In genomic region chr1:24968941-24969585, GRCh38 we compare ENCODE assay signal across 23 cellular contexts. TPM values are rescaled to one million over a fixed set of nuclear protein-coding genes. Genes with fewer than 3 reads are reported as not detected.
DNase-seq lines count a peak whose midpoint lies in the region; ATAC-seq and TF ChIP-seq lines count a peak whose summit lies in the region.
"Had no signal": no experiment of that assay in that cellular context is flagged by ENCODE, and none has a peak within 500 bp of the region (broad histone marks: within the 10 kb centered on the region; RNA-seq: fewer than 3 reads in every experiment).

No MANE protein-coding gene starts in this region.

- dilution Hi-C loops in mammary epithelial cell (cut with HindIII; ENCODE audit: low sequenced_read_pairs), result no loop called here

- peaks cover 9% of the 10 kb centered on the region for H3K36me3 Mint-ChIP-seq in activated CD4-positive, alpha-beta T cell treated with anti-CD3 and anti-CD28 coated beads for 36 hours (ENCODE audit: low read depth)
- H3K36me3 Mint-ChIP-seq: brain had no signal

- no peaks in the 10 kb centered on the region for H3K27me3 Mint-ChIP-seq in activated CD4-positive, alpha-beta T cell treated with anti-CD3 and anti-CD28 coated beads for 36 hours

- H3K4me2 ChIP-seq in mammary epithelial cell (ENCODE audit: insufficient read depth, low read depth, low read length), result no peak overlapping the region
- no peak overlapping the region for H3K4me2 ChIP-seq in osteoblast (ENCODE audit: insufficient read depth, low read length)

- H3K27ac ChIP-seq in mammary epithelial cell (ENCODE audit: insufficient read depth, low read depth, low read length) (no peak overlapping the region), osteoblast (ENCODE audit: low read depth, low read length) (no peak overlapping the region)
- H3K27ac ChIP-seq: coronary artery, gastroesophageal sphincter, left ventricle myocardium inferior had no signal

- H2AFZ ChIP-seq in mammary epithelial cell (ENCODE audit: low read depth, low read length), result no peak overlapping the region
- no peak overlapping the region for H2AFZ ChIP-seq in osteoblast (ENCODE audit: low read length)

- POLR2A ChIA-PET in activated CD4-positive, alpha-beta T cell treated with anti-CD3 and anti-CD28 coated beads for 36 hours (lab: Charles Lee), result no interaction called here

- CTCF ChIA-PET in activated CD4-positive, alpha-beta T cell treated with anti-CD3 and anti-CD28 coated beads for 36 hours (lab: Charles Lee), result interaction anchor here (0.7 kb wide), 1 partner anchor 108 kb away, joined by 3 read pairs; no protein-coding TSS in a partner anchor
- CTCF ChIA-PET in mammary epithelial cell (lab: Charles Lee; ENCODE audit: low non-redundant PET), result interaction anchor here (1.0 kb wide), 1 partner anchor 65 kb away, joined by 5 read pairs; no protein-coding TSS in a partner anchor

- H3K27me3 ChIP-seq in mammary epithelial cell (ENCODE audit: insufficient read depth, low read length) (no peaks in the 10 kb centered on the region), osteoblast (ENCODE audit: insufficient read depth, low read length) (no peaks in the 10 kb centered on the region)

- no peak for ATAC-seq in activated CD4-positive, alpha-beta T cell treated with anti-CD3 and anti-CD28 coated beads for 36 hours
- no peak for ATAC-seq in HG02840 (IDR thresholded peaks at IDR 0.05; ENCODE audit: low FRiP score, unreplicated experiment)
- ATAC-seq: gastroesophageal sphincter, HCT116, sciatic nerve had no signal

- H3K27ac Mint-ChIP-seq in activated CD4-positive, alpha-beta T cell treated with anti-CD3 and anti-CD28 coated beads for 36 hours, result peak overlapping the region; percentile 35

- H3K36me3 ChIP-seq in mammary epithelial cell (ENCODE audit: insufficient read depth, low read length) (no peaks in the 10 kb centered on the region), osteoblast (ENCODE audit: insufficient read depth, low read length) (no peaks in the 10 kb centered on the region)
- H3K36me3 ChIP-seq: gastroesophageal sphincter, left ventricle myocardium inferior had no signal

- H3K4me1 ChIP-seq in mammary epithelial cell (ENCODE audit: insufficient read depth, low read length), result peaks cover 14% of the 10 kb centered on the region
- peaks cover 42% of the 10 kb centered on the region for H3K4me1 ChIP-seq in osteoblast (ENCODE audit: insufficient read depth, low read length)
- H3K4me1 ChIP-seq: gastroesophageal sphincter, left ventricle myocardium inferior had no signal

- 50% methylated on average over 10 of the region's 14 CpGs for WGBS in mammary epithelial cell (ENCODE audit: low coverage, missing lambda C conversion rate)

- H3K79me2 ChIP-seq in mammary epithelial cell (ENCODE audit: insufficient read depth, low read length) (no peaks in the 10 kb centered on the region), osteoblast (ENCODE audit: insufficient read depth, low read length) (peaks cover 2% of the 10 kb centered on the region)

- H3K9ac ChIP-seq in mammary epithelial cell (ENCODE audit: insufficient read depth, low read length), result no peak overlapping the region

- no peak for DNase-seq in activated CD4-positive, alpha-beta T cell treated with anti-CD3 and anti-CD28 coated beads for 36 hours
- DNase-seq in activated CD4-positive, alpha-beta T cell treated with anti-CD3 and anti-CD28 coated beads for 4 hours, result no peak
- peak; percentile 36 for DNase-seq in M059J (ENCODE audit: low read depth)
- DNase-seq in mammary epithelial cell, result peak; percentile 14
- DNase-seq in osteoblast (ENCODE audit: insufficient read length, low spot score, missing footprints), result peak; percentile 77
- DNase-seq in D341Med (ENCODE audit: low spot score), result no peak
- DNase-seq in globus pallidus (ENCODE audit: low spot score), result no peak
- DNase-seq: activated naive CD4-positive, alpha-beta T cell treated with Interleukin-2 at 50 U/mL for 16 hours; C1 segment of cervical spinal cord; Karpas-422; left ventricle myocardium inferior; NCI-H1092 treated with DMSO at 0.1 percent for 48 hours; NCI-H2107; NCI-H510A treated with DMSO at 0.1 percent for 48 hours; Right ventricle myocardium superior; stimulated activated CD4-positive, alpha-beta T cell treated with anti-CD3 and anti-CD28 coated beads, Interleukin-1b, Interleukin-23, amount 100 ng/mL, for 48 hours had no signal

- H3K9me3 ChIP-seq in mammary epithelial cell (replicated peaks; ENCODE audit: insufficient read depth, low read length) (no peaks in the 10 kb centered on the region), osteoblast (ENCODE audit: low read depth, low read length) (no peaks in the 10 kb centered on the region)

- TF ChIP-seq CTCF in mammary epithelial cell (conservative IDR thresholded peaks at IDR 0.05 in 1 of 2, IDR thresholded peaks at IDR 0.05 in 1 of 2; ENCODE audit: extremely low read depth in 1 of 2, insufficient read depth in 1 of 2, low read depth in 1 of 2, low read length in 2 of 2) (no peak), osteoblast (IDR thresholded peaks at IDR 0.05; ENCODE audit: extremely low read depth, low read depth, low read length) (no peak)

- in situ Hi-C loops in mammary epithelial cell (cut with MboI; ENCODE audit: low sequenced_read_pairs in 2 of 2), result no loop called here

- intact Hi-C loops in activated CD4-positive, alpha-beta T cell treated with anti-CD3 and anti-CD28 coated beads for 36 hours (cut with DNase I, micrococcal nuclease), result loop anchor here in 1 of 2 experiments (5.0 kb wide), 3 partner anchors 148 to 1352 kb away; no protein-coding TSS in a partner anchor
- intact Hi-C loops in mammary epithelial cell (cut with micrococcal nuclease), result no loop called here

- no peak overlapping the region for H3K4me3 Mint-ChIP-seq in activated CD4-positive, alpha-beta T cell treated with anti-CD3 and anti-CD28 coated beads for 36 hours
- H3K4me3 Mint-ChIP-seq: brain had no signal

- no peak overlapping the region for H3K4me3 ChIP-seq in mammary epithelial cell (replicated peaks in 1 of 3; ENCODE audit: insufficient read depth in 1 of 3, low read depth in 2 of 3, low read length in 3 of 3)
- H3K4me3 ChIP-seq in osteoblast (ENCODE audit: insufficient read depth, low read length), result no peak overlapping the region
- H3K4me3 ChIP-seq: coronary artery, gastroesophageal sphincter, left ventricle myocardium inferior had no signal

- no peaks in the 10 kb centered on the region for H3K9me3 Mint-ChIP-seq in activated CD4-positive, alpha-beta T cell treated with anti-CD3 and anti-CD28 coated beads for 36 hours (ENCODE audit: low read depth)

- H3K4me1 Mint-ChIP-seq in activated CD4-positive, alpha-beta T cell treated with anti-CD3 and anti-CD28 coated beads for 36 hours, result peaks cover 81% of the 10 kb centered on the region

- no TSS peak for BruUV-seq in mammary epithelial cell (replicated peaks; lab: Mats Ljungman, UMichigan)

- no peaks in the 10 kb centered on the region for H4K20me1 ChIP-seq in mammary epithelial cell (ENCODE audit: insufficient read depth, low read length)
- no peaks in the 10 kb centered on the region for H4K20me1 ChIP-seq in osteoblast (ENCODE audit: insufficient read depth, low read length)

RNA-seq across cellular contexts. Expression of gene RUNX3, which starts 39.0 kb away (rescaled TPM):
- 100 to 1,000 TPM; 156 to 167 TPM for total RNA-seq in activated CD4-positive, alpha-beta T cell treated with anti-CD3 and anti-CD28 coated beads for 36 hours
- 0.17 and 0.37 TPM in 2 replicates for total RNA-seq in M059J (2014; rRNA removed; shearing (Covaris generic))
- total RNA-seq in mammary epithelial cell (1 to 10 TPM in 1 of 2 donors, under 1 TPM in 1; 0.42 to 2.8 TPM), osteoblast (1.8 and 3.6 TPM in 2 replicates)
- polyA plus RNA-seq in mammary epithelial cell, result 0.59 TPM
- polyA minus RNA-seq in mammary epithelial cell, result 2.0 TPM
- total RNA-seq: osteocyte had no signal

Comparison
In these comparisons a context has a peak if more than half of its experiments do, and no peak if none do; other contexts are left out.
1. DNase-seq: peak in M059J (single experiment), mammary epithelial cell (single experiment) and osteoblast (single experiment); none in activated CD4-positive, alpha-beta T cell treated with anti-CD3 and anti-CD28 coated beads for 36 hours (single experiment), activated CD4-positive, alpha-beta T cell treated with anti-CD3 and anti-CD28 coated beads for 4 hours (0 of 2), D341Med (single experiment) and globus pallidus (single experiment).
2. RNA of gene RUNX3, which starts 39.0 kb away (total RNA-seq): 156 to 167 TPM in activated CD4-positive, alpha-beta T cell treated with anti-CD3 and anti-CD28 coated beads for 36 hours; 1.8 to 3.6 TPM in osteoblast, 0.42 to 2.8 TPM in mammary epithelial cell and 0.17 to 0.37 TPM in M059J; every median in the first group is over 10 times any median in the second.